Comparison of ENCODE assay signal across 22 cellular contexts in the genomic region with DNA sequence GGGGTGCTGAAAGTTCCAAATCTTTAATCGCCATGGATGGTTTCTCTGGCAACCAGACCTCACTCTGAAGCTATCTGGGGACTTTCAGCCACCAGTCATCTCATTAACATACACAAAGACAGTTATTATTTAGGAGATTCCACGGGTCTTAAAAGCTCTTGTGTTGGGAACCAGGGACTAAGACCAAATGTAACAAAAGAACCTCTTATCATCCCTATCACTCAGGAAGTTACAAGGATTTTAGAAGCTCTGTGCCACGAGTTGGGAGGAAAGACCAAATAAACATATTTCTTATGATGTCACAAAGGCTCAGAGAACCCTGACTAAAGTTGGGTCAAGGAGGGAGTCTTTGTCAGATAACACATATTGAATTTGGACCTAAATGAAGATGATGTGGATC. TPM values are rescaled to one million over a fixed set of nuclear protein-coding genes. Genes with fewer than 3 reads are reported as not detected.
DNase-seq lines count a peak whose midpoint lies in the region; ATAC-seq and TF ChIP-seq lines count a peak whose summit lies in the region.
"Had no signal": no experiment of that assay in that cellular context is flagged by ENCODE, and none has a peak within 500 bp of the region (broad histone marks: within the 10 kb centered on the region; RNA-seq: fewer than 3 reads in every experiment).

No MANE protein-coding gene starts in this region.

- H3K23ac ChIP-seq in mesendoderm (ENCODE audit: low read length) (no peak overlapping the region), trophoblast cell (ENCODE audit: low read length) (no peak overlapping the region)

- H2AK5ac ChIP-seq in mesendoderm (ENCODE audit: low read length) (no peak overlapping the region), trophoblast cell (ENCODE audit: low read length) (no peak overlapping the region)

- 57 to 85% methylated on average over 2 to 3 of the region's 3 CpGs for WGBS in ectodermal cell, 2 experiments
- WGBS in mesendoderm (ENCODE audit: extremely low coverage, insufficient coverage, low lambda C conversion rate) = no CpG with 5 or more reads among the region's 3 CpGs
- no CpG with 5 or more reads among the region's 3 CpGs for WGBS in trophoblast cell (ENCODE audit: extremely low coverage, insufficient coverage, insufficient read length)

- H3K56ac ChIP-seq in mesendoderm (ENCODE audit: low read length) = no peak overlapping the region

- H4K12ac ChIP-seq in trophoblast cell (ENCODE audit: low read depth, low read length) = no peak overlapping the region

- no peak overlapping the region for H3K14ac ChIP-seq in trophoblast cell (ENCODE audit: low read length)

- no peaks in the 10 kb centered on the region for H3K36me3 Mint-ChIP-seq in neural crest cell (ENCODE audit: low read depth)
- no peaks in the 10 kb centered on the region for H3K36me3 Mint-ChIP-seq in activated naive CD4-positive, alpha-beta T cell treated with anti-CD3 and anti-CD28 coated beads, Interleukin-2, amount 50 U/mL, for 72 hours
- H3K36me3 Mint-ChIP-seq: CD4-positive, alpha-beta memory T cell had no signal

- H2AFZ ChIP-seq in trophoblast cell (ENCODE audit: insufficient read depth, low read length, poor library complexity) = no peak overlapping the region

- no peak overlapping the region for H2BK12ac ChIP-seq in trophoblast cell (ENCODE audit: low read length)

- peak overlapping the region; percentile 9 for H3K27ac ChIP-seq in ectodermal cell (ENCODE audit: insufficient read depth, low read depth, low read length, poor library complexity, severe bottlenecking)
- H3K27ac ChIP-seq in mesendoderm (ENCODE audit: low read depth, low read length) = no peak overlapping the region
- H3K27ac ChIP-seq in trophoblast cell (ENCODE audit: low read depth, low read length) = no peak overlapping the region
- H3K27ac ChIP-seq: A549 had no signal

- H3K27me3 Mint-ChIP-seq in neural crest cell (ENCODE audit: low read depth) = no peaks in the 10 kb centered on the region

- no peaks in the 10 kb centered on the region for H3K79me1 ChIP-seq in mesendoderm (ENCODE audit: low read length)
- H3K79me1 ChIP-seq in trophoblast cell (ENCODE audit: low read length) = no peaks in the 10 kb centered on the region

- H2BK15ac ChIP-seq in mesendoderm (replicated peaks; ENCODE audit: low read depth) = no peak overlapping the region

- H3K4ac ChIP-seq in mesendoderm (ENCODE audit: low read depth, low read length) = no peak overlapping the region
- no peak overlapping the region for H3K4ac ChIP-seq in trophoblast cell (ENCODE audit: low read depth, low read length)

- peaks cover 18% of the 10 kb centered on the region for H3K4me1 Mint-ChIP-seq in neural crest cell
- H3K4me1 Mint-ChIP-seq: CD4-positive, alpha-beta memory T cell had no signal

- H3K18ac ChIP-seq in mesendoderm (ENCODE audit: low read length) (no peak overlapping the region), trophoblast cell (ENCODE audit: low read length) (no peak overlapping the region)

- no peaks in the 10 kb centered on the region for H3K9me3 Mint-ChIP-seq in neural crest cell
- no peaks in the 10 kb centered on the region for H3K9me3 Mint-ChIP-seq in activated naive CD4-positive, alpha-beta T cell treated with anti-CD3 and anti-CD28 coated beads, Interleukin-2, amount 50 U/mL, for 72 hours
- H3K9me3 Mint-ChIP-seq: HFFc6 had no signal

- H4K8ac ChIP-seq in mesendoderm (ENCODE audit: low read depth, low read length) (no peak overlapping the region), trophoblast cell (ENCODE audit: low read depth, low read length) (no peak overlapping the region)

- no peak for TF ChIP-seq CTCF in neural crest cell (conservative IDR thresholded peaks at IDR 0.05)

- H2BK120ac ChIP-seq in mesendoderm (ENCODE audit: low read depth, low read length) = no peak overlapping the region
- no peak overlapping the region for H2BK120ac ChIP-seq in trophoblast cell (ENCODE audit: insufficient read depth, low read length, poor library complexity)

- no peaks in the 10 kb centered on the region for H3K27me3 ChIP-seq in ectodermal cell (ENCODE audit: control insufficient read depth, insufficient read depth, low read length, poor library complexity, severe bottlenecking)
- H3K27me3 ChIP-seq in mesendoderm (ENCODE audit: insufficient read depth, low read length, poor library complexity) = no peaks in the 10 kb centered on the region
- H3K27me3 ChIP-seq in trophoblast cell (ENCODE audit: insufficient read depth, low read length) = no peaks in the 10 kb centered on the region

- H3K4me2 ChIP-seq in mesendoderm (ENCODE audit: low read length) = no peak overlapping the region
- no peak overlapping the region for H3K4me2 ChIP-seq in trophoblast cell (ENCODE audit: low read length)
- H3K4me2 ChIP-seq: A549 had no signal

- H3K9me3 ChIP-seq in ectodermal cell (ENCODE audit: control insufficient read depth, low read length) (no peaks in the 10 kb centered on the region), trophoblast cell (ENCODE audit: insufficient read depth, low read depth, low read length) (peaks cover 1% of the 10 kb centered on the region)
- H3K9me3 ChIP-seq: A549, Caco-2, HAP-1 had no signal

- DNase-seq in RPMI7951 (ENCODE audit: low read depth) (peak; percentile 4), neural crest cell (ENCODE audit: low read depth, low spot score) (no peak), DMS153 treated with DMSO at 0.1 percent for 48 hours (lab: John Stamatoyannopoulos, UW; ENCODE audit: unreplicated experiment) (no peak), mesendoderm (no peak), trophoblast cell (no peak)
- no peak for DNase-seq in activated naive CD4-positive, alpha-beta T cell treated with anti-CD3 and anti-CD28 coated beads, Interleukin-2, amount 50 U/mL, for 72 hours (ENCODE audit: low spot score in 2 of 2)
- DNase-seq: 8988T; ACHN; C1 segment of cervical spinal cord; Caco-2; CD4-positive, alpha-beta memory T cell; DMS153; DMS79; EL; GDM1; GOT3; HFFc6 had no signal

- H3K4me1 ChIP-seq in ectodermal cell (ENCODE audit: control insufficient read depth, insufficient read depth, low read length) (peaks cover 10% of the 10 kb centered on the region), mesendoderm (ENCODE audit: control insufficient read depth, low read depth, low read length) (no peaks in the 10 kb centered on the region), trophoblast cell (ENCODE audit: control insufficient read depth in 1 of 2, insufficient read depth in 2 of 2, low read length in 2 of 2) (no peaks in the 10 kb centered on the region)
- H3K4me1 ChIP-seq: A549, Caco-2 had no signal

- H2BK5ac ChIP-seq in mesendoderm (ENCODE audit: low read length) (no peak overlapping the region), trophoblast cell (ENCODE audit: low read depth, low read length, poor library complexity) (no peak overlapping the region)

- no peak overlapping the region for H4K5ac ChIP-seq in mesendoderm (ENCODE audit: low read length)

- H3K4me3 Mint-ChIP-seq in neural crest cell = peak overlapping the region; percentile 11
- H3K4me3 Mint-ChIP-seq: CD4-positive, alpha-beta memory T cell; HFFc6 had no signal

- H4K91ac ChIP-seq in trophoblast cell (ENCODE audit: low read depth, low read length) = no peak overlapping the region

- H3K9ac ChIP-seq in mesendoderm (ENCODE audit: low read length) (no peak overlapping the region), trophoblast cell (ENCODE audit: low read length) (no peak overlapping the region)

- H3K79me2 ChIP-seq in mesendoderm (ENCODE audit: control insufficient read depth, insufficient read depth, low read length) (no peaks in the 10 kb centered on the region), trophoblast cell (ENCODE audit: control insufficient read depth, insufficient read depth, low read length, poor library complexity) (no peaks in the 10 kb centered on the region)

- H3K27ac Mint-ChIP-seq in neural crest cell (ENCODE audit: unreplicated experiment) = no peak overlapping the region
- H3K27ac Mint-ChIP-seq in activated naive CD4-positive, alpha-beta T cell treated with anti-CD3 and anti-CD28 coated beads, Interleukin-2, amount 50 U/mL, for 72 hours = no peak overlapping the region
- H3K27ac Mint-ChIP-seq: CD4-positive, alpha-beta memory T cell; HFFc6 had no signal

- H3K4me3 ChIP-seq in ectodermal cell (ENCODE audit: insufficient read depth, low read depth, low read length) (no peak overlapping the region), mesendoderm (ENCODE audit: low read length) (no peak overlapping the region), trophoblast cell (ENCODE audit: low read depth, low read length) (no peak overlapping the region)
- H3K4me3 ChIP-seq: A549, GM12878, HAP-1 had no signal

- no peak for ATAC-seq in activated naive CD4-positive, alpha-beta T cell treated with anti-CD3 and anti-CD28 coated beads, Interleukin-2, amount 50 U/mL, for 72 hours
- ATAC-seq: A549, GM12878 had no signal

- no peaks in the 10 kb centered on the region for H3K36me3 ChIP-seq in ectodermal cell (ENCODE audit: control insufficient read depth, insufficient read depth, low read length)
- H3K36me3 ChIP-seq in mesendoderm (ENCODE audit: control insufficient read depth, insufficient read depth, low read length) = no peaks in the 10 kb centered on the region
- H3K36me3 ChIP-seq in trophoblast cell (ENCODE audit: control insufficient read depth in 1 of 2, insufficient read depth in 2 of 2, low read length in 2 of 2) = no peaks in the 10 kb centered on the region
- H3K36me3 ChIP-seq: HAP-1 had no signal

RNA-seq across cellular contexts. Expression of gene GPX6, which starts 17.7 kb away (rescaled TPM):
- total RNA-seq in RPMI7951 (2014; rRNA removed; shearing (Covaris generic)) = not detected in 2 replicates
- not detected for polyA plus RNA-seq in ectodermal cell (2013, experiment 1 of 4)
- polyA plus RNA-seq in ectodermal cell (2013, experiment 2 of 4) = not detected
- not detected for polyA plus RNA-seq in ectodermal cell (2013, experiment 3 of 4)
- polyA plus RNA-seq in ectodermal cell (2013, experiment 4 of 4) = not detected
- not detected in 2 replicates for total RNA-seq in neural crest cell
- not detected for polyA plus RNA-seq in mesendoderm (2013, experiment 1 of 2)
- polyA plus RNA-seq in mesendoderm (2013, experiment 2 of 2) = not detected
- not detected in 2 replicates for polyA plus RNA-seq in trophoblast cell (2013)
- total RNA-seq in activated naive CD4-positive, alpha-beta T cell treated with anti-CD3 and anti-CD28 coated beads, Interleukin-2, amount 50 U/mL, for 72 hours = not detected
- total RNA-seq: Caco-2; CD4-positive, alpha-beta memory T cell; GM12878; HFFc6 had no signal
- polyA plus RNA-seq: A549; BJ; CD4-positive, alpha-beta memory T cell; GM12878 had no signal

RNA-seq across cellular contexts. Expression of gene GPX5, which starts 27.8 kb away (rescaled TPM):
- total RNA-seq in RPMI7951 (2014; rRNA removed; shearing (Covaris generic)) = not detected in 2 replicates
- not detected for polyA plus RNA-seq in ectodermal cell (2013, experiment 1 of 4)
- polyA plus RNA-seq in ectodermal cell (2013, experiment 2 of 4) = not detected
- polyA plus RNA-seq in ectodermal cell (2013, experiment 3 of 4) = not detected
- not detected for polyA plus RNA-seq in ectodermal cell (2013, experiment 4 of 4)
- not detected in 2 replicates for total RNA-seq in neural crest cell
- 0.15 TPM for polyA plus RNA-seq in mesendoderm (2013, experiment 1 of 2)
- 0.18 TPM for polyA plus RNA-seq in mesendoderm (2013, experiment 2 of 2)
- polyA plus RNA-seq in trophoblast cell (2013) = 0.38 and 0.47 TPM in 2 replicates
- total RNA-seq in activated naive CD4-positive, alpha-beta T cell treated with anti-CD3 and anti-CD28 coated beads, Interleukin-2, amount 50 U/mL, for 72 hours = not detected
- total RNA-seq: Caco-2; CD4-positive, alpha-beta memory T cell; GM12878; HFFc6 had no signal
- polyA plus RNA-seq: A549; BJ; CD4-positive, alpha-beta memory T cell; GM12878 had no signal

RNA-seq across cellular contexts. Expression of gene ZSCAN23, which starts 54.6 kb away (rescaled TPM):
- 4.0 and 8.4 TPM in 2 replicates for total RNA-seq in RPMI7951 (2014; rRNA removed; shearing (Covaris generic))
- polyA plus RNA-seq in ectodermal cell (2013, experiment 1 of 4) = 15.4 TPM
- polyA plus RNA-seq in ectodermal cell (2013, experiment 2 of 4) = 16.3 TPM
- polyA plus RNA-seq in ectodermal cell (2013, experiment 3 of 4) = 9.7 TPM
- polyA plus RNA-seq in ectodermal cell (2013, experiment 4 of 4) = 12.5 TPM
- total RNA-seq in neural crest cell = 11.8 and 12.5 TPM in 2 replicates
- polyA plus RNA-seq in mesendoderm (2013, experiment 1 of 2) = 0.65 TPM
- polyA plus RNA-seq in mesendoderm (2013, experiment 2 of 2) = 0.76 TPM
- polyA plus RNA-seq in trophoblast cell (2013) = 0.68 and 1.2 TPM in 2 replicates
- total RNA-seq in activated naive CD4-positive, alpha-beta T cell treated with anti-CD3 and anti-CD28 coated beads, Interleukin-2, amount 50 U/mL, for 72 hours = 1 to 10 TPM; 1.3 to 2.4 TPM
- total RNA-seq: Caco-2 had no signal
- polyA plus RNA-seq: A549; CD4-positive, alpha-beta memory T cell had no signal
